Comparison of ENCODE assay signal across 8 cellular contexts in genomic region chr14:68816943-68817430, GRCh38. TPM values are rescaled to one million over a fixed set of nuclear protein-coding genes. Genes with fewer than 3 reads are reported as not detected.
DNase-seq lines count a peak whose midpoint lies in the region; ATAC-seq, FAIRE-seq and TF ChIP-seq lines count a peak whose summit lies in the region.

No MANE protein-coding gene starts in this region.

- peak overlapping the region; percentile 77 for H2AFZ ChIP-seq in K562 (ENCODE audit: low read depth, low read length)

- H3K27me3 ChIP-seq in K562 (ENCODE audit: control insufficient read depth in 2 of 2, insufficient read depth in 2 of 2, low read length in 2 of 2) (no peaks in the 10 kb centered on the region), tibial artery (no peaks in the 10 kb centered on the region)

- H3K36me3 ChIP-seq in K562 (ENCODE audit: control insufficient read depth, insufficient read depth, low read length), result no peaks in the 10 kb centered on the region
- H3K36me3 ChIP-seq in tibial artery, result no peaks in the 10 kb centered on the region

- TF ChIP-seq RAD21 in K562 (CRISPR knock-in tag; conservative IDR thresholded peaks at IDR 0.05 in 1 of 2, IDR thresholded peaks at IDR 0.05 in 1 of 2), result no peak

- H4K20me1 ChIP-seq in K562 (replicated peaks; ENCODE audit: control insufficient read depth, insufficient read depth, low read length), result no peaks in the 10 kb centered on the region

- TF ChIP-seq POLR2A in K562 (conservative IDR thresholded peaks at IDR 0.05), result no peak

- in situ Hi-C loops in K562 (cut with MboI), result no loop called here

- DNase-seq in activated naive CD4-positive, alpha-beta T cell treated with anti-CD3 and anti-CD28 coated beads for 36 hours, result no peak
- no peak for DNase-seq in activated naive CD4-positive, alpha-beta T cell treated with Interleukin-2 at 50 U/mL for 16 hours
- no peak for DNase-seq in K562 (ENCODE audit: extremely low read depth in 1 of 4, low spot score in 3 of 4)
- no peak for DNase-seq in mesothelial cell of epicardium (ENCODE audit: low spot score in 2 of 2, unreplicated experiment in 2 of 2)
- DNase-seq in tibial artery, result no peak
- DNase-seq in NCI-H146 treated with DMSO at 0.1 percent for 48 hours (lab: John Stamatoyannopoulos, UW; ENCODE audit: unreplicated experiment), result no peak
- DNase-seq in DMS79 (lab: John Stamatoyannopoulos, UW), result no peak

- peak overlapping the region; percentile 95 for H3K27ac Mint-ChIP-seq in activated naive CD4-positive, alpha-beta T cell treated with anti-CD3 and anti-CD28 coated beads for 36 hours
- peak overlapping the region; percentile 91 for H3K27ac Mint-ChIP-seq in mesothelial cell of epicardium

- POLR2A ChIA-PET in K562 (lab: Yijun Ruan, JAX), result interaction anchor here (1.2 to 1.6 kb wide), 2 partner anchors 20 to 24 kb away, joined by 4 to 6 read pairs; partner anchors contain the start of gene ZFP36L1

- H3K79me2 ChIP-seq in K562 (ENCODE audit: control insufficient read depth, insufficient read depth, low read length), result peaks cover 5% of the 10 kb centered on the region; the same call in 2 of the 3 replicates

- intact Hi-C loops in activated naive CD4-positive, alpha-beta T cell treated with anti-CD3 and anti-CD28 coated beads for 36 hours (cut with micrococcal nuclease), result loop anchor here (1.0 to 10.0 kb wide), 8 partner anchors 35 to 1000 kb away; partner anchors contain the start of genes RAD51B and ZFYVE26
- intact Hi-C loops in K562 (cut with micrococcal nuclease) (loop anchor here (1.0 to 5.0 kb wide), 4 partner anchors 101 to 875 kb away; no protein-coding TSS in a partner anchor), tibial artery (cut with DNase I; ENCODE audit: low total_unique reads) (loop anchor here (10.0 kb wide), 1 partner anchor 572 kb away; no protein-coding TSS in a partner anchor)

- no peaks in the 10 kb centered on the region for H3K27me3 Mint-ChIP-seq in activated naive CD4-positive, alpha-beta T cell treated with anti-CD3 and anti-CD28 coated beads for 36 hours (ENCODE audit: low read depth)
- no peaks in the 10 kb centered on the region for H3K27me3 Mint-ChIP-seq in mesothelial cell of epicardium (ENCODE audit: low read depth)

- no peaks in the 10 kb centered on the region for H3K9me3 Mint-ChIP-seq in activated naive CD4-positive, alpha-beta T cell treated with anti-CD3 and anti-CD28 coated beads for 36 hours
- H3K9me3 Mint-ChIP-seq in mesothelial cell of epicardium, result no peaks in the 10 kb centered on the region

- H3K4me3 ChIP-seq in K562 (no peak overlapping the region), tibial artery (peak overlapping the region; percentile 51 to 68)

- H3K27ac ChIP-seq in K562 (ENCODE audit: extremely low read depth, low read depth, low read length) (no peak overlapping the region; the same call in 2 of the 3 replicates), tibial artery (peak overlapping the region; percentile 88 to 98)

- no peak for ATAC-seq in K562
- ATAC-seq in GM19467 (IDR thresholded peaks at IDR 0.05; ENCODE audit: unreplicated experiment), result no peak

- peak overlapping the region; percentile 85 to 94; a peak in 3 of 4 replicates for H3K9ac ChIP-seq in K562 (ENCODE audit: insufficient read depth in 1 of 2, low read depth in 2 of 2, low read length in 2 of 2)

- no peaks in the 10 kb centered on the region for H3K9me1 ChIP-seq in K562 (ENCODE audit: control insufficient read depth, insufficient read depth, low read length)

- WGBS in K562 (ENCODE audit: insufficient coverage, low coverage, missing lambda C conversion rate), result 46% methylated on average over 13 of the region's 13 CpGs

- H3K4me3 Mint-ChIP-seq in activated naive CD4-positive, alpha-beta T cell treated with anti-CD3 and anti-CD28 coated beads for 36 hours, result peak overlapping the region; percentile 76
- H3K4me3 Mint-ChIP-seq in mesothelial cell of epicardium, result peak overlapping the region; percentile 22

- no peak for TF ChIP-seq EP300 in K562 (IDR thresholded peaks at IDR 0.05; ENCODE audit: low read length)

- H3K4me1 Mint-ChIP-seq in activated naive CD4-positive, alpha-beta T cell treated with anti-CD3 and anti-CD28 coated beads for 36 hours (ENCODE audit: low read depth), result peaks cover 70% of the 10 kb centered on the region
- H3K4me1 Mint-ChIP-seq in mesothelial cell of epicardium, result peaks cover 49% of the 10 kb centered on the region

- no TSS peak for BruUV-seq in K562 (replicated peaks; lab: Mats Ljungman, UMichigan)

- no peak for TF ChIP-seq CTCF in K562 (IDR thresholded peaks at IDR 0.05 in 2 of 3, conservative IDR thresholded peaks at IDR 0.05 in 1 of 3; ENCODE audit: insufficient read depth in 2 of 3, low read depth in 1 of 3, low read length in 3 of 3)
- peak; percentile 41 for TF ChIP-seq CTCF in mesothelial cell of epicardium (IDR thresholded peaks at IDR 0.05; ENCODE audit: unreplicated experiment)
- peak in 1 of 2 experiments; percentile 7 for TF ChIP-seq CTCF in tibial artery (IDR thresholded peaks at IDR 0.05)

- H3K9me3 ChIP-seq in K562 (replicated peaks; ENCODE audit: control insufficient read depth, insufficient read depth, low read depth, low read length) (no peaks in the 10 kb centered on the region), tibial artery (no peaks in the 10 kb centered on the region)

- no peak for FAIRE-seq in K562 (lab: Jason Lieb, UNC)

- no peaks in the 10 kb centered on the region for H3K36me3 Mint-ChIP-seq in activated naive CD4-positive, alpha-beta T cell treated with anti-CD3 and anti-CD28 coated beads for 36 hours (ENCODE audit: low read depth)
- no peaks in the 10 kb centered on the region for H3K36me3 Mint-ChIP-seq in mesothelial cell of epicardium

- CTCF ChIA-PET in activated naive CD4-positive, alpha-beta T cell treated with anti-CD3 and anti-CD28 coated beads for 36 hours (lab: Charles Lee), result interaction anchor here (0.8 to 13.2 kb wide), 29 partner anchors 8 to 877 kb away, joined by 3 to 270 read pairs (median 4); partner anchors contain the start of gene ZFP36L1
- CTCF ChIA-PET in K562 (lab: Yijun Ruan, JAX; ENCODE audit: low intra/inter-chr PET ratio), result interaction anchor here (0.9 to 1.9 kb wide), 3 partner anchors 568 to 980 kb away, joined by 4 to 6 read pairs (median 6); no protein-coding TSS in a partner anchor

- H3K4me2 ChIP-seq in K562 (ENCODE audit: insufficient read depth, low read length), result peak overlapping the region; percentile 67

- H3K4me1 ChIP-seq in K562 (replicated peaks in 1 of 2; ENCODE audit: control insufficient read depth in 2 of 2, insufficient read depth in 2 of 2, low read length in 2 of 2) (peaks cover 31 to 46% of the 10 kb centered on the region in 2 experiments), tibial artery (peaks cover 6 to 49% (median 43%) of the 10 kb centered on the region in 4 donors)

TF ChIP-seq in K562, 482 proteins besides CTCF, POLR2A, EP300 and RAD21:
- TF ChIP-seq MTF1 (CRISPR knock-in tag; IDR thresholded peaks at IDR 0.05; ENCODE audit: borderline replicate concordance), result no peak
- 0 out of 2 replicates have a peak, but pooled peaks have one; percentile 3 for TF ChIP-seq CC2D1A (IDR thresholded peaks at IDR 0.05)
TF ChIP-seq in K562: peak in this region for 1.

RNA-seq across cellular contexts. Expression of gene ZFP36L1, which starts 24.1 kb away (rescaled TPM):
- total RNA-seq in activated naive CD4-positive, alpha-beta T cell treated with anti-CD3 and anti-CD28 coated beads for 36 hours, result 10 to 100 TPM; 76.8 to 85.1 TPM
- total RNA-seq in K562 (2011; cell fraction: chromatin; rRNA removed; ENCODE audit: low replicate concordance), result 11.8 and 14.3 TPM in 2 replicates
- 10.0 and 12.0 TPM in 2 replicates for total RNA-seq in K562 (2011; cell fraction: nucleolus; rRNA removed)
- 10.0 and 20.1 TPM in 2 replicates for total RNA-seq in K562 (2011; cell fraction: nucleoplasm; rRNA removed)
- total RNA-seq in K562 (2014; rRNA removed) (5.3 and 6.2 TPM in 2 replicates), K562 (2014; rRNA removed; fragmentation: Illumina TruSeq; extraction: Trizol) (3.2 and 4.0 TPM in 2 replicates), K562 (2015; rRNA removed; fragmentation: Illumina TruSeq; extraction: Trizol) (3.7 and 3.8 TPM in 2 replicates), K562 (2021) (26.6 and 27.2 TPM in 2 replicates), mesothelial cell of epicardium (377 to 390 TPM (median 382 TPM) in 3 replicates)
- polyA plus RNA-seq in K562 (2011; rRNA removed) (3.7 and 6.6 TPM in 2 replicates), K562 (2014; fragmentation: Illumina TruSeq; extraction: Trizol) (13.7 and 15.5 TPM in 2 replicates), K562 (2014; fragmentation: Nextera tagmentation; extraction: Ambion mirVana) (1 to 10 TPM; 1.3 to 3.2 TPM), K562 (2014; rRNA removed) (11.1 and 11.7 TPM in 2 replicates)
- 10.0 and 19.9 TPM in 2 replicates for polyA plus RNA-seq in K562 (2011; cell fraction: cytosol; rRNA removed)
- polyA plus RNA-seq in K562 (2011; cell fraction: nucleus; rRNA removed), result 14.4 and 33.2 TPM in 2 replicates
- polyA plus RNA-seq in K562 (2012), result 9.5 and 18.5 TPM in 2 replicates
- polyA minus RNA-seq in K562 (2011; rRNA and poly(A)+ RNA removed), result 3.1 TPM in 2 replicates
- polyA minus RNA-seq in K562 (2011; cell fraction: cytosol; rRNA and poly(A)+ RNA removed), result 15.1 and 34.9 TPM in 2 replicates
- polyA minus RNA-seq in K562 (2011; cell fraction: nucleus; rRNA and poly(A)+ RNA removed), result 9.0 and 10.3 TPM in 2 replicates
